Comparison of ENCODE assay signal across 25 cellular contexts in genomic region chr19:10520652-10521318, GRCh38. TPM values are rescaled to one million over a fixed set of nuclear protein-coding genes. Genes with fewer than 3 reads are reported as not detected.
DNase-seq lines count a peak whose midpoint lies in the region; ATAC-seq, FAIRE-seq and TF ChIP-seq lines count a peak whose summit lies in the region.
"Had no signal": no experiment of that assay in that cellular context is flagged by ENCODE, and none has a peak within 500 bp of the region (broad histone marks: within the 10 kb centered on the region; RNA-seq: fewer than 3 reads in every experiment).

No MANE protein-coding gene starts in this region.

- H3K4me2 ChIP-seq in keratinocyte (ENCODE audit: control insufficient read depth, extremely low read depth, insufficient read depth, low read depth, low read length) = peak overlapping the region; percentile 30

- TF ChIP-seq CTCF in GM10266 (IDR thresholded peaks at IDR 0.05; ENCODE audit: control insufficient read depth, insufficient read depth, low read depth, missing control alignments) (no peak), body of pancreas (IDR thresholded peaks at IDR 0.05) (no peak), keratinocyte (optimal IDR thresholded peaks at IDR 0.05 in 1 of 3, IDR thresholded peaks at IDR 0.05 in 1 of 3, conservative IDR thresholded peaks at IDR 0.05 in 1 of 3; ENCODE audit: extremely low read depth in 1 of 3, insufficient read depth in 2 of 3, low read length in 3 of 3) (peak in 2 of 3 experiments; percentile 15 to 56)

- H4K20me1 ChIP-seq in keratinocyte (ENCODE audit: control insufficient read depth, extremely low read depth, insufficient read depth, low read length) = no peaks in the 10 kb centered on the region

- intact Hi-C loops in body of pancreas (cut with DNase I) = no loop called here
- intact Hi-C loops in CD4-positive, alpha-beta memory T cell (cut with micrococcal nuclease) = no loop called here

- H3K9me3 ChIP-seq in CD8-positive, alpha-beta memory T cell (ENCODE audit: low read length) = no peaks in the 10 kb centered on the region
- H3K9me3 ChIP-seq in body of pancreas (no peaks in the 10 kb centered on the region), keratinocyte (ENCODE audit: control insufficient read depth, low read depth, low read length) (no peaks in the 10 kb centered on the region)
- H3K9me3 ChIP-seq in CD4-positive, alpha-beta memory T cell (ENCODE audit: control insufficient read depth in 1 of 2, low read length in 2 of 2) = no peaks in the 10 kb centered on the region
- H3K9me3 ChIP-seq: thyroid gland had no signal

- H3K27ac ChIP-seq in CD8-positive, alpha-beta memory T cell (ENCODE audit: low read depth, low read length) = no peak overlapping the region
- H3K27ac ChIP-seq in body of pancreas = peak overlapping the region; percentile 54 to 96 (median 92)
- no peak overlapping the region for H3K27ac ChIP-seq in keratinocyte (ENCODE audit: control insufficient read depth, insufficient read depth, low read length)
- no peak overlapping the region for H3K27ac ChIP-seq in CD4-positive, alpha-beta memory T cell (ENCODE audit: low read depth, low read length)
- H3K27ac ChIP-seq: SK-N-MC, thyroid gland had no signal

- no peak overlapping the region for H3K9ac ChIP-seq in keratinocyte (ENCODE audit: control insufficient read depth, extremely low read depth, insufficient read depth, low read length)

- peak; percentile 86 for FAIRE-seq in keratinocyte (lab: Jason Lieb, UNC)

- H3K9me1 ChIP-seq in keratinocyte (ENCODE audit: control insufficient read depth, extremely low read depth, insufficient read depth, low read length) = no peaks in the 10 kb centered on the region

- CTCF ChIA-PET in CD8-positive, alpha-beta memory T cell (lab: Charles Lee) = interaction anchor here (1.0 kb wide), 1 partner anchor 9 kb away, joined by 4 read pairs; no protein-coding TSS in a partner anchor
- CTCF ChIA-PET in CD4-positive, alpha-beta memory T cell (lab: Charles Lee; ENCODE audit: partially characterized antibody) = interaction anchor here (2.1 kb wide), 1 partner anchor 11 kb away, joined by 7 read pairs; no protein-coding TSS in a partner anchor

- peak overlapping the region in 4 of 7 donors; percentile 55 to 71 (median 64) for H3K4me3 Mint-ChIP-seq in CD8-positive, alpha-beta memory T cell
- H3K4me3 Mint-ChIP-seq in CD4-positive, alpha-beta memory T cell = no peak overlapping the region
- H3K4me3 Mint-ChIP-seq: activated CD8-positive, alpha-beta T cell treated with anti-CD3 and anti-CD28 coated beads, Interleukin-2, amount 10 ng/mL, durations not matched to agents 7 days and 5 days; activated T-cell treated with anti-CD3 and anti-CD28 coated beads, Interleukin-2, amount 50 U/mL, for 24 hours; CD4-positive, alpha-beta T cell; naive thymus-derived CD4-positive, alpha-beta T cell; T-helper 2 cell treated with Interferon-gamma antibody and Interleukin-4, amounts not matched to agents 5 μg/mL and 100 μg/mL, for 36 hours had no signal

- dilution Hi-C loops in keratinocyte (cut with MboI; ENCODE audit: extremely low pct_ligation_motif_present, low sequenced_read_pairs) = no loop called here

- H3K4me1 Mint-ChIP-seq in CD8-positive, alpha-beta memory T cell = peaks cover 33 to 52% (median 42%) of the 10 kb centered on the region in 3 donors
- H3K4me1 Mint-ChIP-seq in CD4-positive, alpha-beta memory T cell = peaks cover 14 to 33% (median 23%) of the 10 kb centered on the region in 4 donors

- WGBS in body of pancreas, 2 donors = 48 to 64% methylated on average over 12 to 13 of the region's 15 CpGs

- no peak for DNase-seq in CD8-positive, alpha-beta memory T cell
- DNase-seq in GM10266 (ENCODE audit: extremely low spot score) (peak; percentile 10), body of pancreas (peak; percentile 61 to 80 (median 72)), keratinocyte (ENCODE audit: low read depth, low spot score) (no peak), RKO (ENCODE audit: low spot score) (no peak)
- no peak for DNase-seq in CD4-positive, alpha-beta memory T cell
- DNase-seq: activated CD4-positive, CD25-positive, alpha-beta regulatory T cell; activated CD8-positive, alpha-beta T cell treated with anti-CD3 and anti-CD28 coated beads, Interleukin-2, amount 10 ng/mL, durations not matched to agents 7 days and 5 days; activated naive CD4-positive, alpha-beta T cell; activated T-cell treated with anti-CD3 and anti-CD28 coated beads, Interleukin-2, amount 50 U/mL, for 24 hours; amygdala; CD4-positive, alpha-beta T cell; DND-41; H7; left cardiac atrium; naive thymus-derived CD4-positive, alpha-beta T cell; NCI-H1417 treated with DMSO at 0.1 percent for 48 hours; NCI-H82; stimulated activated naive CD4-positive, alpha-beta T cell; thyroid gland had no signal

- peaks cover 11% of the 10 kb centered on the region for H3K79me2 ChIP-seq in keratinocyte (ENCODE audit: control insufficient read depth, insufficient read depth, low read length)

- ATAC-seq in body of pancreas (peak; percentile 36), GM18517 (IDR thresholded peaks at IDR 0.05; ENCODE audit: unreplicated experiment) (no peak)
- ATAC-seq: activated CD8-positive, alpha-beta T cell treated with anti-CD3 and anti-CD28 coated beads, Interleukin-2, amount 10 ng/mL, durations not matched to agents 7 days and 5 days; left cardiac atrium; naive thymus-derived CD4-positive, alpha-beta T cell; Panc1 had no signal

- H3K27ac Mint-ChIP-seq in CD8-positive, alpha-beta memory T cell = peak overlapping the region in 7 of 8 donors; percentile 33 to 72 (median 60)
- no peak overlapping the region for H3K27ac Mint-ChIP-seq in CD4-positive, alpha-beta memory T cell
- H3K27ac Mint-ChIP-seq: activated CD8-positive, alpha-beta T cell treated with anti-CD3 and anti-CD28 coated beads, Interleukin-2, amount 10 ng/mL, durations not matched to agents 7 days and 5 days; activated T-cell treated with anti-CD3 and anti-CD28 coated beads, Interleukin-2, amount 50 U/mL, for 24 hours; CD4-positive, alpha-beta T cell; naive thymus-derived CD4-positive, alpha-beta T cell; T-helper 2 cell treated with Interferon-gamma antibody and Interleukin-4, amounts not matched to agents 5 μg/mL and 100 μg/mL, for 36 hours had no signal

- peaks cover 31% of the 10 kb centered on the region for H3K4me1 ChIP-seq in CD8-positive, alpha-beta memory T cell (ENCODE audit: insufficient read depth, low read length)
- H3K4me1 ChIP-seq in body of pancreas (peaks cover 57% of the 10 kb centered on the region), keratinocyte (ENCODE audit: control insufficient read depth, extremely low read depth, insufficient read depth, low read length) (peaks cover 38% of the 10 kb centered on the region)
- peaks cover 30% of the 10 kb centered on the region for H3K4me1 ChIP-seq in CD4-positive, alpha-beta memory T cell (ENCODE audit: insufficient read depth, low read length)

- H2AFZ ChIP-seq in keratinocyte (ENCODE audit: control insufficient read depth, low read length) = no peak overlapping the region

- no peak for TF ChIP-seq POLR2A in body of pancreas (IDR thresholded peaks at IDR 0.05)

- H3K36me3 Mint-ChIP-seq in CD8-positive, alpha-beta memory T cell = peaks cover 2 to 6% (median 3%) of the 10 kb centered on the region in 3 donors
- no peaks in the 10 kb centered on the region for H3K36me3 Mint-ChIP-seq in CD4-positive, alpha-beta memory T cell

- H3K4me3 ChIP-seq in CD8-positive, alpha-beta memory T cell (ENCODE audit: low read length) = no peak overlapping the region
- H3K4me3 ChIP-seq in body of pancreas (no peak overlapping the region), keratinocyte (ENCODE audit: control insufficient read depth in 2 of 3, extremely low read depth in 1 of 3, insufficient read depth in 2 of 3, low read depth in 1 of 3, low read length in 3 of 3) (no peak overlapping the region)
- no peak overlapping the region for H3K4me3 ChIP-seq in CD4-positive, alpha-beta memory T cell (ENCODE audit: low read length in 2 of 2)
- H3K4me3 ChIP-seq: SK-N-MC, thyroid gland had no signal

- no peaks in the 10 kb centered on the region for H3K9me3 Mint-ChIP-seq in CD8-positive, alpha-beta memory T cell
- H3K9me3 Mint-ChIP-seq in CD4-positive, alpha-beta memory T cell = no peaks in the 10 kb centered on the region
- H3K9me3 Mint-ChIP-seq: activated T-cell treated with anti-CD3 and anti-CD28 coated beads, Interleukin-2, amount 50 U/mL, for 24 hours; CD4-positive, alpha-beta T cell; T-helper 2 cell treated with Interferon-gamma antibody and Interleukin-4, amounts not matched to agents 5 μg/mL and 100 μg/mL, for 36 hours had no signal

- H3K27me3 ChIP-seq in CD8-positive, alpha-beta memory T cell (ENCODE audit: insufficient read depth, low read length, poor library complexity, severe bottlenecking) = peaks cover 15% of the 10 kb centered on the region
- H3K27me3 ChIP-seq in body of pancreas (no peaks in the 10 kb centered on the region), keratinocyte (ENCODE audit: control insufficient read depth, extremely low read depth, insufficient read depth, low read length) (no peaks in the 10 kb centered on the region)
- H3K27me3 ChIP-seq in CD4-positive, alpha-beta memory T cell (ENCODE audit: insufficient read depth, low read length) = peaks cover 18% of the 10 kb centered on the region

- POLR2A ChIA-PET in CD8-positive, alpha-beta memory T cell (lab: Charles Lee) = interaction anchor here (1.7 kb wide), 1 partner anchor 12 kb away, joined by 3 read pairs; no protein-coding TSS in a partner anchor
- POLR2A ChIA-PET in CD4-positive, alpha-beta memory T cell (lab: Charles Lee; ENCODE audit: partially characterized antibody) = interaction anchor here (0.6 kb wide), 1 partner anchor 64 kb away, joined by 3 read pairs; no protein-coding TSS in a partner anchor

- peaks cover 23 to 29% of the 10 kb centered on the region in 2 donors for H3K27me3 Mint-ChIP-seq in CD8-positive, alpha-beta memory T cell
- H3K27me3 Mint-ChIP-seq in CD4-positive, alpha-beta memory T cell = peaks cover 24% of the 10 kb centered on the region in 2 donors

- H3K36me3 ChIP-seq in CD8-positive, alpha-beta memory T cell (ENCODE audit: insufficient read depth, low read length) = no peaks in the 10 kb centered on the region
- H3K36me3 ChIP-seq in body of pancreas (replicated peaks in 1 of 2; ENCODE audit: insufficient read depth in 1 of 2, low read depth in 2 of 2) (no peaks in the 10 kb centered on the region), keratinocyte (ENCODE audit: control insufficient read depth in 2 of 2, extremely low read depth in 1 of 2, insufficient read depth in 2 of 2, low read length in 2 of 2) (no peaks in the 10 kb centered on the region)
- H3K36me3 ChIP-seq in CD4-positive, alpha-beta memory T cell (ENCODE audit: insufficient read depth, low read length) = no peaks in the 10 kb centered on the region
- H3K36me3 ChIP-seq: thyroid gland had no signal

RNA-seq across cellular contexts. Expression of gene S1PR5, which starts 3.5 kb away (rescaled TPM):
- 1 to 10 TPM; 1.5 to 1.8 TPM for total RNA-seq in CD8-positive, alpha-beta memory T cell
- polyA plus RNA-seq in CD8-positive, alpha-beta memory T cell = 90.3 TPM
- total RNA-seq in body of pancreas = 1 to 10 TPM; 1.0 to 1.6 TPM
- polyA plus RNA-seq in keratinocyte = 9.4 to 10.5 TPM (median 10.3 TPM) in 3 replicates
- 47.8 TPM for polyA plus RNA-seq in keratinocyte (2011; ENCODE audit: low read depth)
- polyA plus RNA-seq in keratinocyte (2011; cell fraction: cytosol; rRNA removed) = 3.5 and 5.5 TPM in 2 replicates
- polyA plus RNA-seq in keratinocyte (2011; cell fraction: nucleus; rRNA removed) = 15.9 and 17.3 TPM in 2 replicates
- 10.9 and 26.2 TPM in 2 replicates for polyA plus RNA-seq in keratinocyte (2012; ENCODE audit: low replicate concordance)
- 2.2 to 4.1 TPM (median 3.0 TPM) in 3 replicates for polyA minus RNA-seq in keratinocyte
- polyA minus RNA-seq in keratinocyte (2011; cell fraction: cytosol; rRNA and poly(A)+ RNA removed) = 20.5 TPM
- 16.1 and 16.9 TPM in 2 replicates for polyA minus RNA-seq in keratinocyte (2011; cell fraction: nucleus; rRNA and poly(A)+ RNA removed)
- total RNA-seq in CD4-positive, alpha-beta memory T cell = 1 to 10 TPM; 1.6 to 1.9 TPM
- 1 to 10 TPM; 1.3 to 3.1 TPM for polyA plus RNA-seq in CD4-positive, alpha-beta memory T cell
- total RNA-seq: posterior vena cava had no signal

RNA-seq across cellular contexts. Expression of gene KEAP1, which starts 17.6 kb away (rescaled TPM):
- 100 to 1,000 TPM; 101 to 107 TPM for total RNA-seq in CD8-positive, alpha-beta memory T cell
- polyA plus RNA-seq in CD8-positive, alpha-beta memory T cell = 58.3 TPM
- 10 to 100 TPM; 30.9 to 37.6 TPM for total RNA-seq in body of pancreas
- 29.6 to 46.2 TPM (median 35.8 TPM) in 3 replicates for polyA plus RNA-seq in keratinocyte
- polyA plus RNA-seq in keratinocyte (2011; ENCODE audit: low read depth) = 72.0 TPM
- 29.6 and 38.7 TPM in 2 replicates for polyA plus RNA-seq in keratinocyte (2011; cell fraction: cytosol; rRNA removed)
- 30.4 and 36.2 TPM in 2 replicates for polyA plus RNA-seq in keratinocyte (2011; cell fraction: nucleus; rRNA removed)
- 39.7 and 41.5 TPM in 2 replicates for polyA plus RNA-seq in keratinocyte (2012; ENCODE audit: low replicate concordance)
- 84.3 to 118 TPM (median 110 TPM) in 3 replicates for polyA minus RNA-seq in keratinocyte
- 87.5 TPM for polyA minus RNA-seq in keratinocyte (2011; cell fraction: cytosol; rRNA and poly(A)+ RNA removed)
- 20.8 and 23.4 TPM in 2 replicates for polyA minus RNA-seq in keratinocyte (2011; cell fraction: nucleus; rRNA and poly(A)+ RNA removed)
- total RNA-seq in CD4-positive, alpha-beta memory T cell = 10 to 100 TPM; 49.2 to 60.1 TPM
- polyA plus RNA-seq in CD4-positive, alpha-beta memory T cell = 10 to 100 TPM; 35.7 to 55.0 TPM

RNA-seq across cellular contexts. Expression of gene ATG4D, which starts 22.9 kb away (rescaled TPM):
- 10 to 100 TPM; 44.4 to 45.1 TPM for total RNA-seq in CD8-positive, alpha-beta memory T cell
- polyA plus RNA-seq in CD8-positive, alpha-beta memory T cell = 28.9 TPM
- total RNA-seq in body of pancreas = 10 to 100 TPM; 20.4 to 23.3 TPM
- polyA plus RNA-seq in keratinocyte = 12.6 to 17.9 TPM (median 15.5 TPM) in 3 replicates
- polyA plus RNA-seq in keratinocyte (2011; ENCODE audit: low read depth) = 6.1 TPM
- 12.4 and 19.5 TPM in 2 replicates for polyA plus RNA-seq in keratinocyte (2011; cell fraction: cytosol; rRNA removed)
- polyA plus RNA-seq in keratinocyte (2011; cell fraction: nucleus; rRNA removed) = 22.0 and 29.4 TPM in 2 replicates
- 19.0 and 37.1 TPM in 2 replicates for polyA plus RNA-seq in keratinocyte (2012; ENCODE audit: low replicate concordance)
- 8.8 to 43.4 TPM (median 16.2 TPM) in 3 replicates for polyA minus RNA-seq in keratinocyte
- 30.3 TPM for polyA minus RNA-seq in keratinocyte (2011; cell fraction: cytosol; rRNA and poly(A)+ RNA removed)
- 9.8 and 10.8 TPM in 2 replicates for polyA minus RNA-seq in keratinocyte (2011; cell fraction: nucleus; rRNA and poly(A)+ RNA removed)
- total RNA-seq in CD4-positive, alpha-beta memory T cell = 10 to 100 TPM; 51.5 to 58.6 TPM
- polyA plus RNA-seq in CD4-positive, alpha-beta memory T cell = 10 to 100 TPM in 1 of 2 donors, 1 to 10 TPM in 1; 9.3 to 22.1 TPM

RNA-seq across cellular contexts. Expression of gene KRI1, which starts 45.0 kb away (rescaled TPM):
- 10 to 100 TPM; 61.6 to 64.5 TPM for total RNA-seq in CD8-positive, alpha-beta memory T cell
- 45.7 TPM for polyA plus RNA-seq in CD8-positive, alpha-beta memory T cell
- 10 to 100 TPM; 24.1 to 28.8 TPM for total RNA-seq in body of pancreas
- polyA plus RNA-seq in keratinocyte = 13.4 to 19.0 TPM (median 13.5 TPM) in 3 replicates
- polyA plus RNA-seq in keratinocyte (2011; ENCODE audit: low read depth) = 48.2 TPM
- 7.6 and 12.7 TPM in 2 replicates for polyA plus RNA-seq in keratinocyte (2011; cell fraction: cytosol; rRNA removed)
- 41.0 and 42.6 TPM in 2 replicates for polyA plus RNA-seq in keratinocyte (2011; cell fraction: nucleus; rRNA removed)
- polyA plus RNA-seq in keratinocyte (2012; ENCODE audit: low replicate concordance) = 12.5 and 20.2 TPM in 2 replicates
- polyA minus RNA-seq in keratinocyte = 4.5 to 7.4 TPM (median 5.3 TPM) in 3 replicates
- 13.8 TPM for polyA minus RNA-seq in keratinocyte (2011; cell fraction: cytosol; rRNA and poly(A)+ RNA removed)
- 8.1 and 9.8 TPM in 2 replicates for polyA minus RNA-seq in keratinocyte (2011; cell fraction: nucleus; rRNA and poly(A)+ RNA removed)
- total RNA-seq in CD4-positive, alpha-beta memory T cell = 10 to 100 TPM; 72.7 to 73.0 TPM
- polyA plus RNA-seq in CD4-positive, alpha-beta memory T cell = 10 to 100 TPM in 1 of 2 donors, 1 to 10 TPM in 1; 3.2 to 36.3 TPM

RNA-seq across cellular contexts. Expression of gene CDKN2D, which starts 48.0 kb away (rescaled TPM):
- 10 to 100 TPM; 22.2 to 23.1 TPM for total RNA-seq in CD8-positive, alpha-beta memory T cell
- 176 TPM for polyA plus RNA-seq in CD8-positive, alpha-beta memory T cell
- total RNA-seq in body of pancreas = 1 to 10 TPM; 2.6 to 4.9 TPM
- 3.9 to 7.3 TPM (median 6.8 TPM) in 3 replicates for polyA plus RNA-seq in keratinocyte
- polyA plus RNA-seq in keratinocyte (2011; ENCODE audit: low read depth) = 1.9 TPM
- 4.1 and 8.0 TPM in 2 replicates for polyA plus RNA-seq in keratinocyte (2011; cell fraction: cytosol; rRNA removed)
- 4.1 and 5.0 TPM in 2 replicates for polyA plus RNA-seq in keratinocyte (2011; cell fraction: nucleus; rRNA removed)
- polyA plus RNA-seq in keratinocyte (2012; ENCODE audit: low replicate concordance) = 4.8 and 13.1 TPM in 2 replicates
- 2.5 to 6.5 TPM (median 2.8 TPM) in 3 replicates for polyA minus RNA-seq in keratinocyte
- polyA minus RNA-seq in keratinocyte (2011; cell fraction: cytosol; rRNA and poly(A)+ RNA removed) = 10.0 TPM
- 0.93 and 0.95 TPM in 2 replicates for polyA minus RNA-seq in keratinocyte (2011; cell fraction: nucleus; rRNA and poly(A)+ RNA removed)
- total RNA-seq in CD4-positive, alpha-beta memory T cell = 10 to 100 TPM; 25.6 to 29.2 TPM
- 100 to 1,000 TPM; 130 to 159 TPM for polyA plus RNA-seq in CD4-positive, alpha-beta memory T cell

Comparison
In these comparisons a context has a peak if more than half of its experiments do, and no peak if none do; other contexts are left out.
1. DNase-seq: peak in GM10266 (single experiment) and body of pancreas (4 of 4); none in CD8-positive, alpha-beta memory T cell (0 of 5), keratinocyte (single experiment), RKO (single experiment) and CD4-positive, alpha-beta memory T cell (0 of 5).
2. H3K27ac ChIP-seq: peak in body of pancreas (4 of 4); none in CD8-positive, alpha-beta memory T cell (single experiment), keratinocyte (single experiment) and CD4-positive, alpha-beta memory T cell (single experiment).
3. H3K27ac Mint-ChIP-seq: peak in CD8-positive, alpha-beta memory T cell (7 of 8); none in CD4-positive, alpha-beta memory T cell (0 of 7).
4. H3K4me3 Mint-ChIP-seq: peak in CD8-positive, alpha-beta memory T cell (4 of 7); none in CD4-positive, alpha-beta memory T cell (0 of 8).
5. CTCF ChIP-seq: peak in keratinocyte (2 of 3); none in GM10266 (single experiment) and body of pancreas (0 of 7).